8 cellular contexts compared by ENCODE assay signal in the genomic region with DNA sequence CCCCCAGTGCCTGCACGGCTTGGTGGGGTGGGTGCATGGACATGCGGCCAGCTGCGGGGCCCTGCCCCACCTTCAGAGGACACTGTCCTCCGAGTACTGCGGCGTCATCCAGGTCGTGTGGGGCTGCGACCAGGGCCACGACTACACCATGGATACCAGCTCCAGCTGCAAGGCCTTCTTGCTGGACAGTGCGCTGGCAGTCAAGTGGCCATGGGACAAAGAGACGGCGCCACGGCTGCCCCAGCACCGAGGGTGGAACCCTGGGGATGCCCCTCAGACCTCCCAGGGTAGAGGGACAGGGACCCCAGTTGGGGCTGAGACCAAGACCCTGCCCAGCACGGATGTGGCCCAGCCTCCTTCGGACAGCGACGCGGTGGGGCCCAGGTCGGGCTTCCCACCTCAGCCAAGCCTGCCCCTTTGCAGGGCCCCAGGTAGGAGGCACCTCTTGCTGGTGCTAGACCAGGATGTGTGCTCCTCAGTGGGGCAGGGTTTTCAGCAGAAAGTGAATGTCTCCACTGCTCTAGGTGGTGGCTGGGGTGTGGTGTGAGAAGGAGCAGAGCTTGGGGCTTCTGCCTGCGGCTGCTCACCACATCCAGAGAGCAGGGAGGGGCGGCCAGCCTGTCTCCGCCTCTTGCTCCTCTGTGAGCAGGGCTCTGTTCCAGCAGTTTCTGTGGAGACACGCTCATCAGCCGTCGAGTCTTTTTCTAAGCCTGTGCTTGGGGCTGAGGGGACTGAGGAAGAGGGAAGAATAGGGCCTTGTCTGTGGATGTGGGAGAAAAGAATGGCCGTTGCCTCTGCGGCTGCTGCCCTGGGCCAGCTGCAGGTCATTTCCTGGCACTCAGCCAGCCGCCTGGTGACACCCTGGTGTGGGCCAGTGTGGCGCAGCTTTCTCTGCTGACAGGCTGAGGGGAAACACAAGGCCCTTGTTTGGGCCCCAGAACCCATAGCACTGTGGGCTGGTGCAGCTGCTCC. TPM values are rescaled to one million over a fixed set of nuclear protein-coding genes. Genes with fewer than 3 reads are reported as not detected.
DNase-seq lines count a peak whose midpoint lies in the region; ATAC-seq, FAIRE-seq and TF ChIP-seq lines count a peak whose summit lies in the region.

No MANE protein-coding gene starts in this region.

- dilution Hi-C loops in endothelial cell of umbilical vein (cut with MboI; ENCODE audit: extremely low pct_ligation_motif_present, low sequenced_read_pairs) = no loop called here

- DNase-seq in HL-60 (ENCODE audit: low read depth in 1 of 2, low spot score in 1 of 2) = no peak
- peak; percentile 83 for DNase-seq in activated CD8-positive, alpha-beta memory T cell treated with anti-CD3 and anti-CD28 coated beads, Interleukin-2, amount 50 U/mL, for 48 hours
- DNase-seq in endothelial cell of umbilical vein (ENCODE audit: low read depth, low spot score) = peak; percentile 23
- DNase-seq in progenitor cell of endocrine pancreas (ENCODE audit: low spot score, unreplicated experiment) = no peak
- no peak for DNase-seq in NCI-H187 treated with DMSO at 0.1 percent for 48 hours (lab: John Stamatoyannopoulos, UW)

- H3K27me3 ChIP-seq in HL-60 (ENCODE audit: insufficient read depth, poor library complexity, severe bottlenecking) = no peaks in the 10 kb centered on the region
- no peaks in the 10 kb centered on the region for H3K27me3 ChIP-seq in endothelial cell of umbilical vein (ENCODE audit: control insufficient read depth in 2 of 2, insufficient read depth in 2 of 2, low read length in 2 of 2)

- no peak for TF ChIP-seq POLR2A in endothelial cell of umbilical vein (IDR thresholded peaks at IDR 0.05; ENCODE audit: low read depth, low read length)

- H3K9me3 ChIP-seq in endothelial cell of umbilical vein (replicated peaks; ENCODE audit: control insufficient read depth, insufficient read depth, low read length) = no peaks in the 10 kb centered on the region

- no peak overlapping the region for H2AFZ ChIP-seq in endothelial cell of umbilical vein (ENCODE audit: low read depth, low read length)

- peaks cover 34% of the 10 kb centered on the region for H3K4me1 ChIP-seq in endothelial cell of umbilical vein (ENCODE audit: control insufficient read depth, extremely low read depth, insufficient read depth, low read length)

- CTCF ChIA-PET in endothelial cell of umbilical vein (lab: Charles Lee) = interaction anchor here (1.9 kb wide), 1 partner anchor 18 kb away, joined by 12 read pairs; no protein-coding TSS in a partner anchor

- H4K20me1 ChIP-seq in endothelial cell of umbilical vein (replicated peaks; ENCODE audit: control insufficient read depth, extremely low read depth, insufficient read depth, low read length) = no peaks in the 10 kb centered on the region

- peak overlapping the region; percentile 3 for H3K9ac ChIP-seq in endothelial cell of umbilical vein (replicated peaks; ENCODE audit: extremely low read depth, insufficient read depth, low read length)

- POLR2A ChIA-PET in endothelial cell of umbilical vein (lab: Charles Lee) = no interaction called here

- H3K27ac ChIP-seq in HL-60 (replicated peaks) (no peak overlapping the region), endothelial cell of umbilical vein (ENCODE audit: insufficient read depth, low read depth, low read length) (peak overlapping the region; percentile 95)

- H3K4me3 ChIP-seq in HL-60 (replicated peaks; ENCODE audit: insufficient read depth, low read length) (peak overlapping the region; percentile 59; the same call in 1 of the 2 replicates), endothelial cell of umbilical vein (replicated peaks in 1 of 3; ENCODE audit: insufficient read depth in 1 of 3, low read depth in 1 of 3, low read length in 3 of 3) (peak overlapping the region in 1 of 3 experiments; percentile 76)

- H3K79me2 ChIP-seq in endothelial cell of umbilical vein (ENCODE audit: control insufficient read depth, insufficient read depth, low read length) = peaks cover 35% of the 10 kb centered on the region

- H3K4me1 Mint-ChIP-seq in progenitor cell of endocrine pancreas (ENCODE audit: low read depth) = peaks cover 14% of the 10 kb centered on the region

- no peak for ATAC-seq in HG03175 (IDR thresholded peaks at IDR 0.05; ENCODE audit: unreplicated experiment)
- no peak for ATAC-seq in HG03196 (IDR thresholded peaks at IDR 0.05; ENCODE audit: unreplicated experiment)
- ATAC-seq in HG03342 (IDR thresholded peaks at IDR 0.05; ENCODE audit: unreplicated experiment) = no peak

- no peaks in the 10 kb centered on the region for H3K9me1 ChIP-seq in endothelial cell of umbilical vein (replicated peaks; ENCODE audit: control insufficient read depth, extremely low read depth, insufficient read depth, low read length)

- H3K36me3 Mint-ChIP-seq in progenitor cell of endocrine pancreas (ENCODE audit: insufficient read depth) = peaks cover 11% of the 10 kb centered on the region

- FAIRE-seq in endothelial cell of umbilical vein (lab: Jason Lieb, UNC) = no peak

- H3K27ac Mint-ChIP-seq in progenitor cell of endocrine pancreas = no peak overlapping the region

- peak overlapping the region; percentile 66 for H3K4me3 Mint-ChIP-seq in progenitor cell of endocrine pancreas (ENCODE audit: low read depth)

- H3K36me3 ChIP-seq in endothelial cell of umbilical vein (ENCODE audit: control insufficient read depth in 2 of 2, extremely low read depth in 1 of 2, insufficient read depth in 2 of 2, low read length in 2 of 2) = peaks cover 0 to 18% of the 10 kb centered on the region in 2 experiments

- H3K4me2 ChIP-seq in endothelial cell of umbilical vein (ENCODE audit: insufficient read depth, low read length) = peak overlapping the region; percentile 62

- BruUV-seq in endothelial cell of umbilical vein (replicated peaks; lab: Mats Ljungman, UMichigan) = no TSS peak

- H3K9me3 Mint-ChIP-seq in progenitor cell of endocrine pancreas (ENCODE audit: low read depth) = no peaks in the 10 kb centered on the region

- peaks cover 6% of the 10 kb centered on the region for H3K27me3 Mint-ChIP-seq in progenitor cell of endocrine pancreas

- intact Hi-C loops in endothelial cell of umbilical vein (cut with micrococcal nuclease) = loop anchor here (5.0 to 10.0 kb wide), 4 partner anchors 94 to 199 kb away; a partner anchor contains a TSS

- TF ChIP-seq CTCF in HL-60 (IDR thresholded peaks at IDR 0.05; ENCODE audit: insufficient read depth, low read length) = no peak
- no peak for TF ChIP-seq CTCF in endothelial cell of umbilical vein (IDR thresholded peaks at IDR 0.05; ENCODE audit: extremely low read depth in 1 of 2, insufficient read depth in 1 of 2, low read depth in 1 of 2, low read length in 2 of 2)
- no peak for TF ChIP-seq CTCF in progenitor cell of endocrine pancreas (IDR thresholded peaks at IDR 0.05; ENCODE audit: unreplicated experiment)

TF ChIP-seq in endothelial cell of umbilical vein, 7 proteins besides CTCF, POLR2A, EP300 and RAD21 (continues in another document):
- TF ChIP-seq GATA2 (IDR thresholded peaks at IDR 0.05; ENCODE audit: insufficient read depth, insufficient read length, low read depth, low read length) = no peak
- TF ChIP-seq FOS (IDR thresholded peaks at IDR 0.05; ENCODE audit: borderline replicate concordance, insufficient read depth, low read length) = no peak
- no peak for TF ChIP-seq EZH2 (IDR thresholded peaks at IDR 0.05; ENCODE audit: borderline replicate concordance, low read depth, low read length, severe bottlenecking)

RNA-seq across cellular contexts. Expression of a gene that starts 2.2 kb away (rescaled TPM):
- total RNA-seq in endothelial cell of umbilical vein (36.6 and 42.7 TPM in 2 replicates), progenitor cell of endocrine pancreas (22.5 and 25.0 TPM in 2 replicates)
- 40.0 and 41.6 TPM in 2 replicates for polyA plus RNA-seq in endothelial cell of umbilical vein
- 12.7 and 16.7 TPM in 2 replicates for polyA plus RNA-seq in endothelial cell of umbilical vein (2011; cell fraction: cytosol; rRNA removed)
- polyA plus RNA-seq in endothelial cell of umbilical vein (2011; cell fraction: nucleus; rRNA removed) = 161 and 165 TPM in 2 replicates
- polyA plus RNA-seq in endothelial cell of umbilical vein (2012) = 17.8 and 29.4 TPM in 2 replicates
- 28.4 and 35.5 TPM in 2 replicates for polyA minus RNA-seq in endothelial cell of umbilical vein
- polyA minus RNA-seq in endothelial cell of umbilical vein (2011; cell fraction: cytosol; rRNA and poly(A)+ RNA removed) = 13.1 TPM
- polyA minus RNA-seq in endothelial cell of umbilical vein (2011; cell fraction: nucleus; rRNA and poly(A)+ RNA removed) = 29.8 and 61.9 TPM in 2 replicates

RNA-seq across cellular contexts. Expression of a gene that starts 2.9 kb away (rescaled TPM):
- total RNA-seq in endothelial cell of umbilical vein (15.5 and 18.3 TPM in 2 replicates), progenitor cell of endocrine pancreas (17.4 and 17.9 TPM in 2 replicates)
- 17.3 and 19.0 TPM in 2 replicates for polyA plus RNA-seq in endothelial cell of umbilical vein
- polyA plus RNA-seq in endothelial cell of umbilical vein (2011; cell fraction: cytosol; rRNA removed) = 4.9 and 10.1 TPM in 2 replicates
- polyA plus RNA-seq in endothelial cell of umbilical vein (2011; cell fraction: nucleus; rRNA removed) = 41.9 and 59.1 TPM in 2 replicates
- polyA plus RNA-seq in endothelial cell of umbilical vein (2012) = 8.3 and 14.2 TPM in 2 replicates
- polyA minus RNA-seq in endothelial cell of umbilical vein = 7.0 and 12.6 TPM in 2 replicates
- 4.5 TPM for polyA minus RNA-seq in endothelial cell of umbilical vein (2011; cell fraction: cytosol; rRNA and poly(A)+ RNA removed)
- polyA minus RNA-seq in endothelial cell of umbilical vein (2011; cell fraction: nucleus; rRNA and poly(A)+ RNA removed) = 7.1 and 12.7 TPM in 2 replicates

RNA-seq across cellular contexts. Expression of a gene that starts 22.1 kb away (rescaled TPM):
- 7.4 and 8.7 TPM in 2 replicates for total RNA-seq in endothelial cell of umbilical vein
- 7.3 and 11.6 TPM in 2 replicates for polyA plus RNA-seq in endothelial cell of umbilical vein
- 3.4 and 7.2 TPM in 2 replicates for polyA plus RNA-seq in endothelial cell of umbilical vein (2011; cell fraction: cytosol; rRNA removed)
- 3.5 and 4.1 TPM in 2 replicates for polyA plus RNA-seq in endothelial cell of umbilical vein (2011; cell fraction: nucleus; rRNA removed)
- 4.9 and 7.4 TPM in 2 replicates for polyA plus RNA-seq in endothelial cell of umbilical vein (2012)
- polyA minus RNA-seq in endothelial cell of umbilical vein = 3.0 and 3.2 TPM in 2 replicates
- polyA minus RNA-seq in endothelial cell of umbilical vein (2011; cell fraction: cytosol; rRNA and poly(A)+ RNA removed) = 6.6 TPM
- polyA minus RNA-seq in endothelial cell of umbilical vein (2011; cell fraction: nucleus; rRNA and poly(A)+ RNA removed) = 1.6 and 4.2 TPM in 2 replicates
- 14.0 and 15.5 TPM in 2 replicates for total RNA-seq in progenitor cell of endocrine pancreas

RNA-seq across cellular contexts. Expression of a gene that starts 37.1 kb away (rescaled TPM):
- 84.0 and 99.9 TPM in 2 replicates for total RNA-seq in endothelial cell of umbilical vein
- 74.5 and 83.8 TPM in 2 replicates for polyA plus RNA-seq in endothelial cell of umbilical vein
- 38.4 and 55.0 TPM in 2 replicates for polyA plus RNA-seq in endothelial cell of umbilical vein (2011; cell fraction: cytosol; rRNA removed)
- 427 and 457 TPM in 2 replicates for polyA plus RNA-seq in endothelial cell of umbilical vein (2011; cell fraction: nucleus; rRNA removed)
- polyA plus RNA-seq in endothelial cell of umbilical vein (2012) = 40.9 and 50.9 TPM in 2 replicates
- 46.7 and 52.0 TPM in 2 replicates for polyA minus RNA-seq in endothelial cell of umbilical vein
- polyA minus RNA-seq in endothelial cell of umbilical vein (2011; cell fraction: cytosol; rRNA and poly(A)+ RNA removed) = 15.4 TPM
- polyA minus RNA-seq in endothelial cell of umbilical vein (2011; cell fraction: nucleus; rRNA and poly(A)+ RNA removed) = 55.0 and 57.4 TPM in 2 replicates
- 183 and 192 TPM in 2 replicates for total RNA-seq in progenitor cell of endocrine pancreas

Comparison
In these comparisons a context has a peak if more than half of its experiments do, and no peak if none do; other contexts are left out.
1. DNase-seq: peak in activated CD8-positive, alpha-beta memory T cell treated with anti-CD3 and anti-CD28 coated beads, Interleukin-2, amount 50 U/mL, for 48 hours (single experiment) and endothelial cell of umbilical vein (single experiment); none in HL-60 (0 of 2), progenitor cell of endocrine pancreas (single experiment) and NCI-H187 treated with DMSO at 0.1 percent for 48 hours (single experiment).